Comparison of ENCODE assay signal across 1 cellular context in genomic region chr4:5036239-5036638, GRCh38.
TF ChIP-seq lines count a peak whose summit lies in the region.

No MANE protein-coding gene starts in this region.

TF ChIP-seq in K562, 482 proteins besides CTCF, POLR2A, EP300 and RAD21 (continued from another document):
- TF ChIP-seq, protein P1, sequence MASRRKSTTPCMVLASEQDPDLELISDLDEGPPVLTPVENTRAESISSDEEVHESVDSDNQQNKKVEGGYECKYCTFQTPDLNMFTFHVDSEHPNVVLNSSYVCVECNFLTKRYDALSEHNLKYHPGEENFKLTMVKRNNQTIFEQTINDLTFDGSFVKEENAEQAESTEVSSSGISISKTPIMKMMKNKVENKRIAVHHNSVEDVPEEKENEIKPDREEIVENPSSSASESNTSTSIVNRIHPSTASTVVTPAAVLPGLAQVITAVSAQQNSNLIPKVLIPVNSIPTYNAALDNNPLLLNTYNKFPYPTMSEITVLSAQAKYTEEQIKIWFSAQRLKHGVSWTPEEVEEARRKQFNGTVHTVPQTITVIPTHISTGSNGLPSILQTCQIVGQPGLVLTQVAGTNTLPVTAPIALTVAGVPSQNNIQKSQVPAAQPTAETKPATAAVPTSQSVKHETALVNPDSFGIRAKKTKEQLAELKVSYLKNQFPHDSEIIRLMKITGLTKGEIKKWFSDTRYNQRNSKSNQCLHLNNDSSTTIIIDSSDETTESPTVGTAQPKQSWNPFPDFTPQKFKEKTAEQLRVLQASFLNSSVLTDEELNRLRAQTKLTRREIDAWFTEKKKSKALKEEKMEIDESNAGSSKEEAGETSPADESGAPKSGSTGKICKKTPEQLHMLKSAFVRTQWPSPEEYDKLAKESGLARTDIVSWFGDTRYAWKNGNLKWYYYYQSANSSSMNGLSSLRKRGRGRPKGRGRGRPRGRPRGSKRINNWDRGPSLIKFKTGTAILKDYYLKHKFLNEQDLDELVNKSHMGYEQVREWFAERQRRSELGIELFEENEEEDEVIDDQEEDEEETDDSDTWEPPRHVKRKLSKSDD (conservative IDR thresholded peaks at IDR 0.05; ENCODE audit: low read length) = no peak
- TF ChIP-seq RBM17 (IDR thresholded peaks at IDR 0.05; ENCODE audit: borderline replicate concordance, low read depth, low read length) (no peak), ZNF354B (CRISPR knock-in tag; IDR thresholded peaks at IDR 0.05) (no peak), ZBTB43 (CRISPR knock-in tag; IDR thresholded peaks at IDR 0.05) (no peak), POLR2B (IDR thresholded peaks at IDR 0.05; ENCODE audit: low read depth, partially characterized antibody) (no peak), U2AF2 (optimal IDR thresholded peaks at IDR 0.05; ENCODE audit: low read depth, low read length) (no peak), MCM7 (IDR thresholded peaks at IDR 0.05) (no peak), HCFC1 (IDR thresholded peaks at IDR 0.05; ENCODE audit: low read depth, low read length) (no peak), ZNF507 (tag; conservative IDR thresholded peaks at IDR 0.05) (no peak), ZNF77 (CRISPR knock-in tag; IDR thresholded peaks at IDR 0.05) (no peak), SRSF7 (optimal IDR thresholded peaks at IDR 0.05; ENCODE audit: low read depth, low read length) (no peak), SIX5 (IDR thresholded peaks at IDR 0.05; ENCODE audit: borderline replicate concordance in 1 of 2, insufficient read depth in 1 of 2, low read depth in 1 of 2, low read length in 2 of 2) (no peak), BACH1 (tag; IDR thresholded peaks at IDR 0.05) (peak; percentile 93), KLF6 (CRISPR knock-in tag; IDR thresholded peaks at IDR 0.05; ENCODE audit: borderline replicate concordance) (no peak), RFX5 (IDR thresholded peaks at IDR 0.05; ENCODE audit: low read depth, low read length) (no peak), ZBTB1 (CRISPR knock-in tag; IDR thresholded peaks at IDR 0.05; ENCODE audit: borderline replicate concordance, low read depth) (no peak), ZNF778 (CRISPR knock-in tag; IDR thresholded peaks at IDR 0.05) (no peak)
- TF ChIP-seq, protein P2, sequence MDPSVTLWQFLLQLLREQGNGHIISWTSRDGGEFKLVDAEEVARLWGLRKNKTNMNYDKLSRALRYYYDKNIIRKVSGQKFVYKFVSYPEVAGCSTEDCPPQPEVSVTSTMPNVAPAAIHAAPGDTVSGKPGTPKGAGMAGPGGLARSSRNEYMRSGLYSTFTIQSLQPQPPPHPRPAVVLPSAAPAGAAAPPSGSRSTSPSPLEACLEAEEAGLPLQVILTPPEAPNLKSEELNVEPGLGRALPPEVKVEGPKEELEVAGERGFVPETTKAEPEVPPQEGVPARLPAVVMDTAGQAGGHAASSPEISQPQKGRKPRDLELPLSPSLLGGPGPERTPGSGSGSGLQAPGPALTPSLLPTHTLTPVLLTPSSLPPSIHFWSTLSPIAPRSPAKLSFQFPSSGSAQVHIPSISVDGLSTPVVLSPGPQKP (CRISPR knock-in tag; IDR thresholded peaks at IDR 0.05) = no peak
- TF ChIP-seq, protein P3, sequence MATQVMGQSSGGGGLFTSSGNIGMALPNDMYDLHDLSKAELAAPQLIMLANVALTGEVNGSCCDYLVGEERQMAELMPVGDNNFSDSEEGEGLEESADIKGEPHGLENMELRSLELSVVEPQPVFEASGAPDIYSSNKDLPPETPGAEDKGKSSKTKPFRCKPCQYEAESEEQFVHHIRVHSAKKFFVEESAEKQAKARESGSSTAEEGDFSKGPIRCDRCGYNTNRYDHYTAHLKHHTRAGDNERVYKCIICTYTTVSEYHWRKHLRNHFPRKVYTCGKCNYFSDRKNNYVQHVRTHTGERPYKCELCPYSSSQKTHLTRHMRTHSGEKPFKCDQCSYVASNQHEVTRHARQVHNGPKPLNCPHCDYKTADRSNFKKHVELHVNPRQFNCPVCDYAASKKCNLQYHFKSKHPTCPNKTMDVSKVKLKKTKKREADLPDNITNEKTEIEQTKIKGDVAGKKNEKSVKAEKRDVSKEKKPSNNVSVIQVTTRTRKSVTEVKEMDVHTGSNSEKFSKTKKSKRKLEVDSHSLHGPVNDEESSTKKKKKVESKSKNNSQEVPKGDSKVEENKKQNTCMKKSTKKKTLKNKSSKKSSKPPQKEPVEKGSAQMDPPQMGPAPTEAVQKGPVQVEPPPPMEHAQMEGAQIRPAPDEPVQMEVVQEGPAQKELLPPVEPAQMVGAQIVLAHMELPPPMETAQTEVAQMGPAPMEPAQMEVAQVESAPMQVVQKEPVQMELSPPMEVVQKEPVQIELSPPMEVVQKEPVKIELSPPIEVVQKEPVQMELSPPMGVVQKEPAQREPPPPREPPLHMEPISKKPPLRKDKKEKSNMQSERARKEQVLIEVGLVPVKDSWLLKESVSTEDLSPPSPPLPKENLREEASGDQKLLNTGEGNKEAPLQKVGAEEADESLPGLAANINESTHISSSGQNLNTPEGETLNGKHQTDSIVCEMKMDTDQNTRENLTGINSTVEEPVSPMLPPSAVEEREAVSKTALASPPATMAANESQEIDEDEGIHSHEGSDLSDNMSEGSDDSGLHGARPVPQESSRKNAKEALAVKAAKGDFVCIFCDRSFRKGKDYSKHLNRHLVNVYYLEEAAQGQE (CRISPR knock-in tag; IDR thresholded peaks at IDR 0.05; ENCODE audit: low read depth) = no peak
- TF ChIP-seq, protein P4, sequence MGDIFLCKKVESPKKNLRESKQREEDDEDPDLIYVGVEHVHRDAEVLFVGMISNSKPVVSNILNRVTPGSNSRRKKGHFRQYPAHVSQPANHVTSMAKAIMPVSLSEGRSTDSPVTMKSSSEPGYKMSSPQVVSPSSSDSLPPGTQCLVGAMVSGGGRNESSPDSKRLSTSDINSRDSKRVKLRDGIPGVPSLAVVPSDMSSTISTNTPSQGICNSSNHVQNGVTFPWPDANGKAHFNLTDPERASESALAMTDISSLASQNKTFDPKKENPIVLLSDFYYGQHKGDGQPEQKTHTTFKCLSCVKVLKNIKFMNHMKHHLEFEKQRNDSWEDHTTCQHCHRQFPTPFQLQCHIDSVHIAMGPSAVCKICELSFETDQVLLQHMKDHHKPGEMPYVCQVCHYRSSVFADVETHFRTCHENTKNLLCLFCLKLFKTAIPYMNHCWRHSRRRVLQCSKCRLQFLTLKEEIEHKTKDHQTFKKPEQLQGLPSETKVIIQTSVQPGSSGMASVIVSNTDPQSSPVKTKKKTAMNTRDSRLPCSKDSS (IDR thresholded peaks at IDR 0.05; ENCODE audit: low read depth, partially characterized antibody) = no peak
